Comparison of ENCODE assay signal across 16 cellular contexts in the genomic region with DNA sequence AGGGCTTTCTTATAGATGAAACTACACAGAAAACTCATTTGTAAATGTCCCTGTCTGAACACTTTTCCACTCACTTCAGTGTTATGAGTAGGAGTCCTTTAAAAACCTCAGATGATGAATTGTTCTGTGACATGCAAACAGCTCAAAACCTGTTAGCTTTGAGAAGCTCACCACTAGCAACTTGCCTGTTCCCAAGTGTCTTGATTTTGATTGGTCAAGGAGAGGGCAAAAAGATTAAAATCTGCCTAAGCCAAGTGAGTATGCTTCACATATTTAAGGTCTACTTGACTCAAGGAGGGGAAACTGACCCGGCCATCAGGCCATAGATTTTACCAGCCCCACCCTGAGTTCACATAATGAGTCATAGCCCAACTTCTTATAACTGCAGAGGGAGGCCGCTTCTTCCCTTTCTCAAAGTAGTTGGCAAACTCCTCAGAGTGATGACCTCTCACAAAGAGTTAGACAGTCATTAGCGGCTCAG. TPM values are rescaled to one million over a fixed set of nuclear protein-coding genes. Genes with fewer than 3 reads are reported as not detected.
DNase-seq lines count a peak whose midpoint lies in the region; ATAC-seq, FAIRE-seq and TF ChIP-seq lines count a peak whose summit lies in the region.
"Had no signal": no experiment of that assay in that cellular context is flagged by ENCODE, and none has a peak within 500 bp of the region (broad histone marks: within the 10 kb centered on the region; RNA-seq: fewer than 3 reads in every experiment).

No MANE protein-coding gene starts in this region.

- peak; percentile 27 for DNase-seq in DMS79 treated with DMSO at 0.1 percent for 48 hours (lab: John Stamatoyannopoulos, UW)
- peak; percentile 32 for DNase-seq in HT1080 (ENCODE audit: low read depth)
- no peak for DNase-seq in GM12878 (ENCODE audit: low read depth, low spot score)
- peak; percentile 12 for DNase-seq in mesendoderm
- no peak for DNase-seq in T-helper 2 cell
- no peak for DNase-seq in 8988T
- DNase-seq: activated naive CD4-positive, alpha-beta T cell treated with anti-CD3 and anti-CD28 coated beads, Interleukin-2, amount 10 ng/mL, durations not matched to agents 7 days and 5 days; NCI-H1092; NCI-H2227 treated with DMSO at 0.1 percent for 48 hours; stimulated activated CD4-positive, alpha-beta T cell treated with anti-CD3 and anti-CD28 coated beads, Interleukin-2, amount 100 ng/mL, for 48 hours; stimulated activated naive B cell treated with anti-CD40 and anti-IgM and Interleukin-4, amounts not matched to agents 10 μg/mL and 1 μg/mL and 100 μg/mL, for 72 hours had no signal

- no peak overlapping the region for H3K23ac ChIP-seq in mesendoderm (ENCODE audit: low read length)

- no peak overlapping the region for H3K18ac ChIP-seq in mesendoderm (ENCODE audit: low read length)

- TF ChIP-seq RAD21 in GM12878 (IDR thresholded peaks at IDR 0.05; ENCODE audit: insufficient read depth, low read depth, low read length): no peak

- H3K4me1 ChIP-seq in GM12878 (ENCODE audit: control insufficient read depth, insufficient read depth, low read length) (no peaks in the 10 kb centered on the region), mesendoderm (ENCODE audit: control insufficient read depth, low read depth, low read length) (no peaks in the 10 kb centered on the region)

- no peaks in the 10 kb centered on the region for H3K79me1 ChIP-seq in mesendoderm (ENCODE audit: low read length)

- TF ChIP-seq CTCF in GM12878 (IDR thresholded peaks at IDR 0.05 in 2 of 3, conservative IDR thresholded peaks at IDR 0.05 in 1 of 3; ENCODE audit: control insufficient read depth in 2 of 3, extremely low read depth in 1 of 3, insufficient read depth in 1 of 3, low read depth in 3 of 3, low read length in 3 of 3): no peak

- no peak overlapping the region for H3K4me2 ChIP-seq in GM12878 (ENCODE audit: control insufficient read depth, insufficient read depth)
- H3K4me2 ChIP-seq in mesendoderm (ENCODE audit: low read length): no peak overlapping the region

- no peak overlapping the region for H3K4ac ChIP-seq in mesendoderm (ENCODE audit: low read depth, low read length)

- ATAC-seq in GM12878 (peak; percentile 74), GM19463 (IDR thresholded peaks at IDR 0.05; ENCODE audit: unreplicated experiment) (no peak), HG02571 (IDR thresholded peaks at IDR 0.05; ENCODE audit: unreplicated experiment) (no peak)
- ATAC-seq: stimulated activated naive B cell treated with anti-CD40 and anti-IgM and Interleukin-4, amounts not matched to agents 10 μg/mL and 1 μg/mL and 100 μg/mL, for 72 hours had no signal

- no peaks in the 10 kb centered on the region for H4K20me1 ChIP-seq in GM12878 (ENCODE audit: control insufficient read depth, insufficient read depth)

- WGBS in GM12878 (ENCODE audit: insufficient coverage, insufficient replicate concordance, low lambda C conversion rate, missing lambda C conversion rate): 16% methylated on average over 3 of the region's 3 CpGs
- no CpG with 5 or more reads among the region's 3 CpGs for WGBS in mesendoderm (ENCODE audit: extremely low coverage, insufficient coverage, low lambda C conversion rate)

- H3K4me3 ChIP-seq in GM12878 (no peak overlapping the region), mesendoderm (ENCODE audit: low read length) (no peak overlapping the region)

- SMC1A ChIA-PET in GM12878 (lab: Charles Lee; ENCODE audit: uncharacterized antibody, unreplicated experiment): interaction anchor here (1.6 kb wide), 1 partner anchor 49 kb away, joined by 3 read pairs; no protein-coding TSS in a partner anchor

- H2BK5ac ChIP-seq in mesendoderm (ENCODE audit: low read length): no peak overlapping the region

- H3K27ac ChIP-seq in GM12878 (ENCODE audit: control insufficient read depth, insufficient read depth) (no peak overlapping the region), mesendoderm (ENCODE audit: low read depth, low read length) (no peak overlapping the region)

- POLR2A ChIA-PET in GM12878 (lab: Charles Lee): no interaction called here

- H2BK120ac ChIP-seq in mesendoderm (ENCODE audit: low read depth, low read length): no peak overlapping the region

- no peak for TF ChIP-seq POLR2A in GM12878 (IDR thresholded peaks at IDR 0.05; ENCODE audit: low read depth, low read length)

- in situ Hi-C loops in GM12878 (cut with MboI): no loop called here

- no peak overlapping the region for H2AK5ac ChIP-seq in mesendoderm (ENCODE audit: low read length)

- H3K79me2 ChIP-seq in GM12878 (ENCODE audit: control insufficient read depth, insufficient read depth, low read length) (no peaks in the 10 kb centered on the region), mesendoderm (ENCODE audit: control insufficient read depth, insufficient read depth, low read length) (no peaks in the 10 kb centered on the region)

- no peak overlapping the region for H4K5ac ChIP-seq in mesendoderm (ENCODE audit: low read length)

- intact Hi-C loops in GM12878 (cut with micrococcal nuclease; ENCODE audit: unreplicated experiment): no loop called here

- no peaks in the 10 kb centered on the region for H3K9me3 ChIP-seq in GM12878 (replicated peaks; ENCODE audit: control insufficient read depth, insufficient read depth, low read length)

- BruUV-seq in GM12878 (replicated peaks; lab: Mats Ljungman, UMichigan): no TSS peak

- RAD21 ChIA-PET in GM12878 (lab: Charles Lee; ENCODE audit: unreplicated experiment): no interaction called here

- H3K27me3 ChIP-seq in GM12878 (replicated peaks in 1 of 2; ENCODE audit: control insufficient read depth in 2 of 2, insufficient read depth in 2 of 2, low read length in 1 of 2) (no peaks in the 10 kb centered on the region), mesendoderm (ENCODE audit: insufficient read depth, low read length, poor library complexity) (no peaks in the 10 kb centered on the region)

- no peak for FAIRE-seq in GM12878 (lab: Jason Lieb, UNC)
- FAIRE-seq: TTC549 had no signal

- no peak overlapping the region for H3K9ac ChIP-seq in GM12878 (ENCODE audit: control insufficient read depth, insufficient read depth, low read length)
- no peak overlapping the region for H3K9ac ChIP-seq in mesendoderm (ENCODE audit: low read length)

- H3K36me3 ChIP-seq in GM12878 (ENCODE audit: control insufficient read depth in 2 of 2, insufficient read depth in 2 of 2, low read length in 1 of 2) (no peaks in the 10 kb centered on the region), mesendoderm (ENCODE audit: control insufficient read depth, insufficient read depth, low read length) (no peaks in the 10 kb centered on the region)

- no peak for TF ChIP-seq EP300 in GM12878 (IDR thresholded peaks at IDR 0.05; ENCODE audit: borderline replicate concordance in 1 of 2, control insufficient read depth in 1 of 2, low read depth in 2 of 2, low read length in 2 of 2)

- no peak overlapping the region for H2BK15ac ChIP-seq in mesendoderm (replicated peaks; ENCODE audit: low read depth)

- no peak overlapping the region for H2AFZ ChIP-seq in GM12878 (ENCODE audit: control insufficient read depth, low read depth, low read length)

- no peak overlapping the region for H4K8ac ChIP-seq in mesendoderm (ENCODE audit: low read depth, low read length)

- H3K56ac ChIP-seq in mesendoderm (ENCODE audit: low read length): no peak overlapping the region

- CTCF ChIA-PET in GM12878 (lab: Yijun Ruan, JAX): no interaction called here

TF ChIP-seq in GM12878, 131 proteins besides CTCF, POLR2A, EP300 and RAD21:
- no peak for TF ChIP-seq NBN (IDR thresholded peaks at IDR 0.05)
- TF ChIP-seq JUNB (IDR thresholded peaks at IDR 0.05): 0 out of 2 replicates have a peak, but pooled peaks have one; percentile 25

RNA-seq across cellular contexts. Expression of a gene that starts 45.2 kb away (rescaled TPM):
- 2.5 and 3.1 TPM in 2 replicates for total RNA-seq in HT1080 (2014; rRNA removed; shearing (Covaris generic))
- polyA plus RNA-seq in HT1080 (2015; cell fraction: cytosol; rRNA removed): 1.6 and 2.0 TPM in 2 replicates
- polyA plus RNA-seq in HT1080 (2015; cell fraction: nucleus; rRNA removed): 4.5 and 4.9 TPM in 2 replicates
- 1.3 and 1.7 TPM in 2 replicates for total RNA-seq in GM12878 (2013; cell fraction: nucleolus; rRNA removed)
- total RNA-seq in GM12878 (2014; rRNA removed): not detected in 2 replicates
- not detected in 2 replicates for total RNA-seq in GM12878 (2014; rRNA removed; fragmentation: Illumina TruSeq; extraction: Trizol)
- total RNA-seq in GM12878 (2021): 0.15 and 0.21 TPM in 2 replicates
- polyA plus RNA-seq in GM12878 (2011; ENCODE audit: low read depth): not detected
- 0.31 and 0.79 TPM in 2 replicates for polyA plus RNA-seq in GM12878 (2011; rRNA removed)
- polyA plus RNA-seq in GM12878 (2011; cell fraction: cytosol; rRNA removed): 0.57 and 0.79 TPM in 2 replicates
- 0.64 and 1.3 TPM in 2 replicates for polyA plus RNA-seq in GM12878 (2011; cell fraction: nucleus; rRNA removed)
- not detected in 2 replicates for polyA plus RNA-seq in GM12878 (2012)
- 0.10 TPM in 1 of 2 replicates, not detected in the other for polyA plus RNA-seq in GM12878 (2014; fragmentation: Illumina TruSeq; extraction: Trizol)
- under 1 TPM in 1 of 2 experiments, not detected in 1; 0.04 TPM for polyA plus RNA-seq in GM12878 (2014; fragmentation: Nextera tagmentation; extraction: Ambion mirVana)
- polyA plus RNA-seq in GM12878 (2014; rRNA removed): 0.03 TPM in 1 of 2 replicates, not detected in the other
- under 1 TPM in 1 of 2 experiments, not detected in 1; 0.12 TPM for polyA plus RNA-seq in GM12878 (2016; fragmentation: Nextera tagmentation; extraction: Ambion mirVana)
- polyA minus RNA-seq in GM12878 (2011; rRNA and poly(A)+ RNA removed): 0.62 and 1.2 TPM in 2 replicates
- 2.7 TPM in 1 of 2 replicates, not detected in the other for polyA minus RNA-seq in GM12878 (2011; cell fraction: cytosol; rRNA and poly(A)+ RNA removed)
- 1.3 and 2.3 TPM in 2 replicates for polyA minus RNA-seq in GM12878 (2011; cell fraction: nucleus; rRNA and poly(A)+ RNA removed)
- polyA plus RNA-seq in mesendoderm (2013, experiment 1 of 2): 0.25 TPM
- polyA plus RNA-seq in mesendoderm (2013, experiment 2 of 2): 0.10 TPM
- total RNA-seq: activated CD8-positive, alpha-beta memory T cell treated with anti-CD3 and anti-CD28 coated beads for 36 hours; G401 had no signal

Comparison
In these comparisons a context has a peak if more than half of its experiments do, and no peak if none do; other contexts are left out.
1. DNase-seq: peak in DMS79 treated with DMSO at 0.1 percent for 48 hours (single experiment), HT1080 (single experiment) and mesendoderm (single experiment); none in GM12878 (single experiment), T-helper 2 cell (0 of 5) and 8988T (single experiment).